Comparison of ENCODE assay signal across 29 cellular contexts in the genomic region with DNA sequence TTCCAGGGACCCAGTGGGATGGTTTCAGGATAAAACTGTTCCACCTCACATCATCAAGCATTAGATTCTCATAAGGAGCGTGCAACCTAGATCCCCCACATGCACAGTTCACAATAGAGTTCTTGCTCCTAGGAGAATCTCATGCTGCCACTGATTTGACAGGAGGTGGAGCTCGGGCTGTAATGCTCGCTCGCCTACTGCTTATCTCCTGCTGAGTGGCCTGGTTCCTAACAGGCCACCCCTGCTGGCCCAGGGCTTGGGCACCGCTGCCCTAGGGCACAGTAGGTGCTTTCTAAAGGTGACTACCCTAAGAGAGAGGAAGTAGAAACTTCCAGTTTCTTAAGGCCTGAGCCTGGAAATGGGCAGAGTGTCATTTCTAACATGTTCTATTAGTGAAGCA.
"Had no signal": no experiment of that assay in that cellular context is flagged by ENCODE, and none has a peak within 500 bp of the region (broad histone marks: within the 10 kb centered on the region; RNA-seq: fewer than 3 reads in every experiment).

No MANE protein-coding gene starts in this region.

- H3K27me3 Mint-ChIP-seq: activated CD4-positive, alpha-beta T cell treated with anti-CD3 and anti-CD28 coated beads for 36 hours; activated CD4-positive, alpha-beta T cell treated with anti-CD3 and anti-CD28 coated beads, Interleukin-2, amount 10 ng/mL, durations not matched to agents 7 days and 5 days; activated CD8-positive, alpha-beta T cell treated with anti-CD3 and anti-CD28 coated beads for 36 hours; activated naive CD8-positive, alpha-beta T cell; activated T-helper 17 cell treated with anti-CD3 and anti-CD28 coated beads, Interleukin-2, amount 50 U/mL, for 72 hours; brain; central memory CD8-positive, alpha-beta T cell; dendritic cell treated with granulocyte-macrophage colony-stimulating factor and Interleukin-4, amounts not matched to agents 40 ng/mL and 50 ng/mL, for 4 days had no signal

- H3K4me3 ChIP-seq: ascending aorta, breast epithelium, cardiac muscle cell, coronary artery, dorsolateral prefrontal cortex, gastrocnemius medialis had no signal

- H3K4me3 Mint-ChIP-seq: activated CD4-positive, alpha-beta T cell treated with anti-CD3 and anti-CD28 coated beads for 36 hours; activated CD4-positive, alpha-beta T cell treated with anti-CD3 and anti-CD28 coated beads, Interleukin-2, amount 10 ng/mL, durations not matched to agents 7 days and 5 days; activated CD8-positive, alpha-beta T cell treated with anti-CD3 and anti-CD28 coated beads for 36 hours; activated naive CD8-positive, alpha-beta T cell; activated T-cell treated with anti-CD3 and anti-CD28 coated beads, Interleukin-2, amount 50 U/mL, for 4 hours; activated T-helper 17 cell treated with anti-CD3 and anti-CD28 coated beads, Interleukin-2, amount 50 U/mL, for 72 hours; brain; central memory CD8-positive, alpha-beta T cell; dendritic cell treated with granulocyte-macrophage colony-stimulating factor and Interleukin-4, amounts not matched to agents 40 ng/mL and 50 ng/mL, for 4 days; endodermal cell had no signal

- H3K9me3 ChIP-seq: gastrocnemius medialis had no signal

- H3K36me3 ChIP-seq: ascending aorta, breast epithelium, cardiac muscle cell, gastrocnemius medialis had no signal

- H3K4me1 ChIP-seq: ascending aorta, breast epithelium, foreskin keratinocyte, gastrocnemius medialis had no signal

- DNase-seq: activated CD4-positive, alpha-beta T cell treated with anti-CD3 and anti-CD28 coated beads for 36 hours; activated CD4-positive, alpha-beta T cell treated with anti-CD3 and anti-CD28 coated beads, Interleukin-2, amount 10 ng/mL, durations not matched to agents 7 days and 5 days; activated CD4-positive, alpha-beta T cell treated with anti-CD3 and anti-CD28 coated beads, Interleukin-2, amount 50 U/mL, for 4 hours; activated CD4-positive, CD25-positive, alpha-beta regulatory T cell; activated CD4-positive, CD25-positive, alpha-beta regulatory T cell treated with anti-CD3 and anti-CD28 coated beads, Interleukin-2, amount 50 U/mL, for 72 hours; activated CD8-positive, alpha-beta memory T cell treated with anti-CD3 and anti-CD28 coated beads for 24 hours; activated CD8-positive, alpha-beta T cell treated with anti-CD3 and anti-CD28 coated beads for 36 hours; activated effector memory CD4-positive, alpha-beta T cell treated with Interleukin-2 at 50 U/mL for 16 hours; activated gamma-delta T cell treated with Interleukin-2 at 50 U/mL for 16 hours; activated naive CD4-positive, alpha-beta T cell treated with anti-CD3 and anti-CD28 coated beads, Interleukin-2, amount 50 U/mL, for 16 hours; activated naive CD4-positive, alpha-beta T cell treated with Interleukin-2 at 50 U/mL for 16 hours; activated T-cell treated with anti-CD3 and anti-CD28 coated beads, Interleukin-2, amount 50 U/mL, for 4 hours; amniotic stem cell; dorsolateral prefrontal cortex; effector memory CD4-positive, alpha-beta T cell; endodermal cell; foreskin keratinocyte; gastrocnemius medialis; glutamatergic neuron; T-helper 2 cell had no signal

- H3K4me1 Mint-ChIP-seq: activated CD4-positive, alpha-beta T cell treated with anti-CD3 and anti-CD28 coated beads for 36 hours; activated CD4-positive, alpha-beta T cell treated with anti-CD3 and anti-CD28 coated beads, Interleukin-2, amount 10 ng/mL, durations not matched to agents 7 days and 5 days; activated T-helper 17 cell treated with anti-CD3 and anti-CD28 coated beads, Interleukin-2, amount 50 U/mL, for 72 hours; central memory CD8-positive, alpha-beta T cell had no signal

- ATAC-seq: activated CD4-positive, alpha-beta T cell treated with anti-CD3 and anti-CD28 coated beads for 36 hours; activated CD8-positive, alpha-beta T cell treated with anti-CD3 and anti-CD28 coated beads for 36 hours; activated T-cell treated with anti-CD3 and anti-CD28 coated beads, Interleukin-2, amount 50 U/mL, for 4 hours; activated T-helper 17 cell treated with anti-CD3 and anti-CD28 coated beads, Interleukin-2, amount 50 U/mL, for 72 hours; foreskin keratinocyte; gastrocnemius medialis had no signal

- H3K27ac Mint-ChIP-seq: activated CD4-positive, alpha-beta T cell treated with anti-CD3 and anti-CD28 coated beads for 36 hours; activated CD4-positive, alpha-beta T cell treated with anti-CD3 and anti-CD28 coated beads, Interleukin-2, amount 10 ng/mL, durations not matched to agents 7 days and 5 days; activated CD8-positive, alpha-beta T cell treated with anti-CD3 and anti-CD28 coated beads for 36 hours; activated naive CD8-positive, alpha-beta T cell; activated T-helper 17 cell treated with anti-CD3 and anti-CD28 coated beads, Interleukin-2, amount 50 U/mL, for 72 hours; brain; dendritic cell treated with granulocyte-macrophage colony-stimulating factor and Interleukin-4, amounts not matched to agents 40 ng/mL and 50 ng/mL, for 4 days; endodermal cell had no signal

- H3K27me3 ChIP-seq: ascending aorta, breast epithelium, cardiac muscle cell, dorsolateral prefrontal cortex, foreskin keratinocyte, gastrocnemius medialis had no signal

- H3K27ac ChIP-seq: ascending aorta, breast epithelium, cardiac muscle cell, coronary artery, dorsolateral prefrontal cortex, foreskin keratinocyte, gastrocnemius medialis had no signal
